In the genomic region with DNA sequence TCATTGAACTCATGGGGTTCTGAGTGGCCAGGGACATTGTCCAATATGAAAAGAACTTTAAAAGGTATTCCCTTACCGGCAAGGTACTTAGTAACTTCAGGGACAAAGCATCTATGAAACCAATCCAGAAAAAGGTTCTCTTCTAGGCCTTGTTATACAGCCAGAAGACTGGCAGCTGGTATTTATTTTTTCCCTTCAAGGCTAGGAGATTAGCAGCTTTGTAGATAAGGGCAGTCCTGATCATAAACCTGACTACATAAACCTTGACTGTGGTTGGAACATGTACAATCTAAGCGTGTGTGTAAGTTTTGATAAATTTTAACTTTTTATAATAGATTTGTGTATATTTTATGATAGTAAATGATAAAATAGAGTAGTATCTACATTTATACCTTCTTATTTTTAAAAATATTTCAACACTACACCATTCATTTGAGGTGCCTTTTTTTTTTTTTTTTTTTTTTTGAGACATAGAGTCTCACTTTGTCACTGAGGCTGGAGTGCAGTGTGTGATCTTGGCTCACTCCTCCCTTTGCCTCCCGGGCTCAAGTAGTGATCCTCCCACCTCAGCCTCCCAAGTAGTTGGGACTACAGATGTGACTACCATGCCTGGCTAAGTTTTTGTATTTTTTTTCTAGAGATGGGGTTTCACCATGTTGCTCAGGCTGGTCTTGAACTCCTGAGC, we compare ENCODE assay signal across 24 cellular contexts.
"Had no signal": no experiment of that assay in that cellular context is flagged by ENCODE, and none has a peak within 500 bp of the region (broad histone marks: within the 10 kb centered on the region; RNA-seq: fewer than 3 reads in every experiment).

No MANE protein-coding gene starts in this region.

- H3K4me1 ChIP-seq: colonic mucosa, esophagus squamous epithelium, heart left ventricle, upper lobe of right lung had no signal

- H3K27me3 ChIP-seq: brain microvascular endothelial cell, colonic mucosa, dorsolateral prefrontal cortex, esophagus squamous epithelium, heart left ventricle, upper lobe of right lung had no signal

- H3K9me3 Mint-ChIP-seq: activated naive CD4-positive, alpha-beta T cell treated with anti-CD3 and anti-CD28 coated beads, Interleukin-2, amount 50 U/mL, for 24 hours; central memory CD8-positive, alpha-beta T cell had no signal

- H3K36me3 ChIP-seq: brain microvascular endothelial cell, colonic mucosa, esophagus squamous epithelium, heart left ventricle, upper lobe of right lung, WERI-Rb-1 had no signal

- H3K27ac Mint-ChIP-seq: activated naive CD4-positive, alpha-beta T cell treated with anti-CD3 and anti-CD28 coated beads, Interleukin-2, amount 50 U/mL, for 24 hours; effector memory CD8-positive, alpha-beta T cell had no signal

- H3K27me3 Mint-ChIP-seq: effector memory CD8-positive, alpha-beta T cell had no signal

- H3K36me3 Mint-ChIP-seq: activated naive CD4-positive, alpha-beta T cell treated with anti-CD3 and anti-CD28 coated beads, Interleukin-2, amount 50 U/mL, for 24 hours had no signal

- H3K4me3 ChIP-seq: colonic mucosa, dorsolateral prefrontal cortex, esophagus squamous epithelium, heart left ventricle, lung, upper lobe of right lung had no signal

- FAIRE-seq: kidney, TTC549 had no signal

- H3K9me3 ChIP-seq: colonic mucosa, esophagus squamous epithelium, heart left ventricle, upper lobe of right lung had no signal

- H3K4me3 Mint-ChIP-seq: activated naive CD4-positive, alpha-beta T cell treated with anti-CD3 and anti-CD28 coated beads, Interleukin-2, amount 50 U/mL, for 24 hours; central memory CD8-positive, alpha-beta T cell; effector memory CD8-positive, alpha-beta T cell had no signal

- H3K27ac ChIP-seq: brain microvascular endothelial cell, colonic mucosa, dorsolateral prefrontal cortex, esophagus squamous epithelium, heart left ventricle, upper lobe of right lung, WERI-Rb-1 had no signal

- ATAC-seq: effector memory CD8-positive, alpha-beta T cell; heart left ventricle; left lobe of liver; stimulated activated naive CD8-positive, alpha-beta T cell treated with anti-CD3 and anti-CD28 coated beads, Interleukin-15, Interleukin-2, amounts not matched to agents 100 U/mL and 50 U/mL, for 24 hours; upper lobe of right lung had no signal

- H3K4me1 Mint-ChIP-seq: activated naive CD4-positive, alpha-beta T cell treated with anti-CD3 and anti-CD28 coated beads, Interleukin-2, amount 50 U/mL, for 24 hours; central memory CD8-positive, alpha-beta T cell had no signal

- DNase-seq: activated CD4-positive, alpha-beta T cell treated with anti-CD3 and anti-CD28 coated beads for 1 hour; activated CD4-positive, alpha-beta T cell treated with anti-CD3 and anti-CD28 coated beads, Interleukin-2, amount 50 U/mL, for 1 hour; activated gamma-delta T cell treated with Interleukin-2 at 50 U/mL for 16 hours; activated T-cell treated with anti-CD3 and anti-CD28 coated beads, Interleukin-2, amount 50 U/mL, for 1 hour; aorta; brain microvascular endothelial cell; colonic mucosa; dorsolateral prefrontal cortex; effector memory CD8-positive, alpha-beta T cell; esophagus squamous epithelium; heart left ventricle; kidney; nucleus accumbens; retina; stimulated activated CD4-positive, alpha-beta T cell treated with anti-CD3 and anti-CD28 coated beads, Interleukin-4, amount 100 ng/mL, for 4 hours; stimulated activated naive CD8-positive, alpha-beta T cell treated with anti-CD3 and anti-CD28 coated beads, Interleukin-15, Interleukin-2, amounts not matched to agents 100 U/mL and 50 U/mL, for 24 hours; T-helper 1 cell; upper lobe of right lung; WERI-Rb-1 had no signal
